ENCODE assay signal across 10 cellular contexts in the genomic region with DNA sequence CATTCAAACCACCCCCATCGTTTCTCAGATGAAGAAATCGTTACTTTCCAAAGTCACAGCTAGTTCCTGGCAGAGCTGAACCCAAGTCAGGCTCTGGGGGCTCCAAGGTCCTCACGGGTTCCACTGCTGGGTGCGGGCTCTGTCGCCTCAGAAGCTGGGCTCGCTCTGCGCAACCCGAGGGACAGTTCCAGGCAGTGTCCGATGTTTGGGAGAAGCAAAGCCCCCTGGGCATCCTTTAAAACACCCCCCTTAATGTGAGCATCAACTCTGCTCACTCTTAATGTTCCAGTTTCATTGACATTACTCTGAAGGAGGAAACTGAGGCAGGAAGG. TPM values are rescaled to one million over a fixed set of nuclear protein-coding genes. Genes with fewer than 3 reads are reported as not detected.
DNase-seq lines count a peak whose midpoint lies in the region; ATAC-seq and TF ChIP-seq lines count a peak whose summit lies in the region.
"Had no signal": no experiment of that assay in that cellular context is flagged by ENCODE, and none has a peak within 500 bp of the region (broad histone marks: within the 10 kb centered on the region; RNA-seq: fewer than 3 reads in every experiment).

No MANE protein-coding gene starts in this region.

- H3K36me3 ChIP-seq in GM23338 (ENCODE audit: insufficient read depth) (no peaks in the 10 kb centered on the region), ascending aorta (no peaks in the 10 kb centered on the region), iPS-18a (ENCODE audit: control insufficient read depth, low read depth, low read length) (no peaks in the 10 kb centered on the region), gastrocnemius medialis (no peaks in the 10 kb centered on the region)

- H3K27me3 Mint-ChIP-seq in GM23338 (ENCODE audit: insufficient read depth, low read depth, poor library complexity): peaks cover 13% of the 10 kb centered on the region

- no peak for TF ChIP-seq POLR2A in gastrocnemius medialis (IDR thresholded peaks at IDR 0.05)

- H3K9me3 ChIP-seq in ascending aorta: no peaks in the 10 kb centered on the region
- no peaks in the 10 kb centered on the region for H3K9me3 ChIP-seq in iPS-18a (ENCODE audit: control insufficient read depth, low read depth, low read length)
- no peaks in the 10 kb centered on the region for H3K9me3 ChIP-seq in gastrocnemius medialis

- H3K36me3 Mint-ChIP-seq in GM23338 (ENCODE audit: low read depth): no peaks in the 10 kb centered on the region

- H4K20me1 ChIP-seq in GM23338 (replicated peaks; ENCODE audit: insufficient read depth): no peaks in the 10 kb centered on the region

- H3K27ac Mint-ChIP-seq in GM23338: no peak overlapping the region

- in situ Hi-C loops in gastrocnemius medialis (cut with MboI; ENCODE audit: low sequenced_read_pairs in 4 of 4): loop anchor here in 1 of 4 donors (10.0 kb wide), 1 partner anchor 118 kb away; no protein-coding TSS in a partner anchor

- no peak for TF ChIP-seq CTCF in GM23338 (conservative IDR thresholded peaks at IDR 0.05; ENCODE audit: low read depth in 2 of 2)
- TF ChIP-seq CTCF in ascending aorta (IDR thresholded peaks at IDR 0.05): no peak
- TF ChIP-seq CTCF in gastrocnemius medialis (IDR thresholded peaks at IDR 0.05 in 4 of 5, conservative IDR thresholded peaks at IDR 0.05 in 1 of 5): no peak

- no peaks in the 10 kb centered on the region for H3K79me2 ChIP-seq in GM23338 (replicated peaks; ENCODE audit: insufficient read depth)

- H3K9ac ChIP-seq in iPS-18a (ENCODE audit: low read length): peak overlapping the region; percentile 57

- H3K4me3 Mint-ChIP-seq in GM23338: peak overlapping the region; percentile 93

- peaks cover 14% of the 10 kb centered on the region for H3K27me3 ChIP-seq in GM23338 (ENCODE audit: insufficient read depth)
- no peaks in the 10 kb centered on the region for H3K27me3 ChIP-seq in ascending aorta
- peaks cover 17% of the 10 kb centered on the region for H3K27me3 ChIP-seq in iPS-18a (ENCODE audit: control insufficient read depth, insufficient read depth, low read length)
- H3K27me3 ChIP-seq in gastrocnemius medialis: no peaks in the 10 kb centered on the region

- ATAC-seq in GM23338: peak; percentile 58
- no peak for ATAC-seq in gastrocnemius medialis
- no peak for ATAC-seq in GM21447 (IDR thresholded peaks at IDR 0.05; ENCODE audit: unreplicated experiment)

- H3K4me1 ChIP-seq in GM23338 (ENCODE audit: insufficient read depth): 0 out of 2 replicates have a peak, but pooled peaks cover 7% of the 10 kb centered on the region
- peaks cover 0 to 3% of the 10 kb centered on the region in 2 donors for H3K4me1 ChIP-seq in ascending aorta
- H3K4me1 ChIP-seq in iPS-18a (ENCODE audit: control insufficient read depth, low read depth, low read length): peaks cover 6% of the 10 kb centered on the region
- H3K4me1 ChIP-seq in gastrocnemius medialis: peaks cover 0 to 5% of the 10 kb centered on the region in 2 donors

- DNase-seq in GM23338 (ENCODE audit: low spot score) (no peak), ascending aorta (ENCODE audit: low spot score in 2 of 2) (no peak), gastrocnemius medialis (no peak), Kasumi-1 (lab: John Stamatoyannopoulos, UW) (no peak)
- DNase-seq in activated naive CD4-positive, alpha-beta T cell (lab: John Stamatoyannopoulos, UW): no peak
- DNase-seq in stimulated activated naive CD4-positive, alpha-beta T cell treated with Interleukin-2 at 50 U/mL for 16 hours (lab: John Stamatoyannopoulos, UW): no peak
- DNase-seq: NCI-H2107 had no signal

- no peaks in the 10 kb centered on the region for H3K9me2 ChIP-seq in GM23338 (ENCODE audit: insufficient read depth)

- peak overlapping the region; percentile 75 for H2AFZ ChIP-seq in GM23338

- H3K4me3 ChIP-seq in GM23338 (peak overlapping the region; percentile 66), ascending aorta (peak overlapping the region; percentile 66 to 74), iPS-18a (ENCODE audit: low read length) (peak overlapping the region; percentile 83), gastrocnemius medialis (peak overlapping the region; percentile 55 to 68 (median 59))

- intact Hi-C loops in ascending aorta (cut with DNase I) (loop anchor here (10.0 kb wide), 1 partner anchor 228 kb away; a partner anchor contains a TSS), gastrocnemius medialis (cut with DNase I; ENCODE audit: low total_unique reads) (no loop called here)

- 0 out of 2 replicates have a peak, but pooled peaks cover 7% of the 10 kb centered on the region for H3F3A ChIP-seq in GM23338 (replicated peaks; ENCODE audit: low read depth)

- H3K9me3 Mint-ChIP-seq in GM23338: no peaks in the 10 kb centered on the region

- peak overlapping the region; percentile 88 for H3K4me2 ChIP-seq in GM23338

- H3K27ac ChIP-seq in GM23338 (ENCODE audit: low read depth): no peak overlapping the region
- peak overlapping the region; percentile 51 to 85 for H3K27ac ChIP-seq in ascending aorta
- no peak overlapping the region for H3K27ac ChIP-seq in iPS-18a (ENCODE audit: low read length)
- peak overlapping the region; percentile 63 to 78 (median 69) for H3K27ac ChIP-seq in gastrocnemius medialis

- H3K4me1 Mint-ChIP-seq in GM23338: peaks cover 8% of the 10 kb centered on the region; the same call in 2 of the 3 replicates

TF ChIP-seq in GM23338, 12 proteins besides CTCF, POLR2A, EP300 and RAD21 (continues in another document):
- no peak for TF ChIP-seq STAT1 (IDR thresholded peaks at IDR 0.05; ENCODE audit: unreplicated experiment)
- no peak for TF ChIP-seq CREB1 (CRISPR knock-in tag; IDR thresholded peaks at IDR 0.05; ENCODE audit: low read depth)
- TF ChIP-seq, protein P1, sequence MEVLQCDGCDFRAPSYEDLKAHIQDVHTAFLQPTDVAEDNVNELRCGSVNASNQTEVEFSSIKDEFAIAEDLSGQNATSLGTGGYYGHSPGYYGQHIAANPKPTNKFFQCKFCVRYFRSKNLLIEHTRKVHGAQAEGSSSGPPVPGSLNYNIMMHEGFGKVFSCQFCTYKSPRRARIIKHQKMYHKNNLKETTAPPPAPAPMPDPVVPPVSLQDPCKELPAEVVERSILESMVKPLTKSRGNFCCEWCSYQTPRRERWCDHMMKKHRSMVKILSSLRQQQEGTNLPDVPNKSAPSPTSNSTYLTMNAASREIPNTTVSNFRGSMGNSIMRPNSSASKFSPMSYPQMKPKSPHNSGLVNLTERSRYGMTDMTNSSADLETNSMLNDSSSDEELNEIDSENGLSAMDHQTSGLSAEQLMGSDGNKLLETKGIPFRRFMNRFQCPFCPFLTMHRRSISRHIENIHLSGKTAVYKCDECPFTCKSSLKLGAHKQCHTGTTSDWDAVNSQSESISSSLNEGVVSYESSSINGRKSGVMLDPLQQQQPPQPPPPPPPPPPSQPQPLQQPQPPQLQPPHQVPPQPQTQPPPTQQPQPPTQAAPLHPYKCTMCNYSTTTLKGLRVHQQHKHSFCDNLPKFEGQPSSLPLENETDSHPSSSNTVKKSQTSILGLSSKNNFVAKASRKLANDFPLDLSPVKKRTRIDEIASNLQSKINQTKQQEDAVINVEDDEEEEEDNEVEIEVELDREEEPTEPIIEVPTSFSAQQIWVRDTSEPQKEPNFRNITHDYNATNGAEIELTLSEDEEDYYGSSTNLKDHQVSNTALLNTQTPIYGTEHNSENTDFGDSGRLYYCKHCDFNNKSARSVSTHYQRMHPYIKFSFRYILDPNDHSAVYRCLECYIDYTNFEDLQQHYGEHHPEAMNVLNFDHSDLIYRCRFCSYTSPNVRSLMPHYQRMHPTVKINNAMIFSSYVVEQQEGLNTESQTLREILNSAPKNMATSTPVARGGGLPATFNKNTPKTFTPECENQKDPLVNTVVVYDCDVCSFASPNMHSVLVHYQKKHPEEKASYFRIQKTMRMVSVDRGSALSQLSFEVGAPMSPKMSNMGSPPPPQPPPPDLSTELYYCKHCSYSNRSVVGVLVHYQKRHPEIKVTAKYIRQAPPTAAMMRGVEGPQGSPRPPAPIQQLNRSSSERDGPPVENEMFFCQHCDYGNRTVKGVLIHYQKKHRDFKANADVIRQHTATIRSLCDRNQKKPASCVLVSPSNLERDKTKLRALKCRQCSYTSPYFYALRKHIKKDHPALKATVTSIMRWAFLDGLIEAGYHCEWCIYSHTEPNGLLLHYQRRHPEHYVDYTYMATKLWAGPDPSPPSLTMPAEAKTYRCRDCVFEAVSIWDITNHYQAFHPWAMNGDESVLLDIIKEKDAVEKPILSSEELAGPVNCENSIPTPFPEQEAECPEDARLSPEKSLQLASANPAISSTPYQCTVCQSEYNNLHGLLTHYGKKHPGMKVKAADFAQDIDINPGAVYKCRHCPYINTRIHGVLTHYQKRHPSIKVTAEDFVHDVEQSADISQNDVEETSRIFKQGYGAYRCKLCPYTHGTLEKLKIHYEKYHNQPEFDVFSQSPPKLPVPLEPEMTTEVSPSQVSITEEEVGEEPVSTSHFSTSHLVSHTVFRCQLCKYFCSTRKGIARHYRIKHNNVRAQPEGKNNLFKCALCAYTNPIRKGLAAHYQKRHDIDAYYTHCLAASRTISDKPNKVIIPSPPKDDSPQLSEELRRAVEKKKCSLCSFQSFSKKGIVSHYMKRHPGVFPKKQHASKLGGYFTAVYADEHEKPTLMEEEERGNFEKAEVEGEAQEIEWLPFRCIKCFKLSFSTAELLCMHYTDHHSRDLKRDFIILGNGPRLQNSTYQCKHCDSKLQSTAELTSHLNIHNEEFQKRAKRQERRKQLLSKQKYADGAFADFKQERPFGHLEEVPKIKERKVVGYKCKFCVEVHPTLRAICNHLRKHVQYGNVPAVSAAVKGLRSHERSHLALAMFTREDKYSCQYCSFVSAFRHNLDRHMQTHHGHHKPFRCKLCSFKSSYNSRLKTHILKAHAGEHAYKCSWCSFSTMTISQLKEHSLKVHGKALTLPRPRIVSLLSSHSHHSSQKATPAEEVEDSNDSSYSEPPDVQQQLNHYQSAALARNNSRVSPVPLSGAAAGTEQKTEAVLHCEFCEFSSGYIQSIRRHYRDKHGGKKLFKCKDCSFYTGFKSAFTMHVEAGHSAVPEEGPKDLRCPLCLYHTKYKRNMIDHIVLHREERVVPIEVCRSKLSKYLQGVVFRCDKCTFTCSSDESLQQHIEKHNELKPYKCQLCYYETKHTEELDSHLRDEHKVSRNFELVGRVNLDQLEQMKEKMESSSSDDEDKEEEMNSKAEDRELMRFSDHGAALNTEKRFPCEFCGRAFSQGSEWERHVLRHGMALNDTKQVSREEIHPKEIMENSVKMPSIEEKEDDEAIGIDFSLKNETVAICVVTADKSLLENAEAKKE (CRISPR knock-in tag; IDR thresholded peaks at IDR 0.05): no peak
- no peak for TF ChIP-seq POLR2AphosphoS5 (IDR thresholded peaks at IDR 0.05; ENCODE audit: low read depth)
- TF ChIP-seq EZH2phosphoT487 (IDR thresholded peaks at IDR 0.05; ENCODE audit: unreplicated experiment): no peak
- no peak for TF ChIP-seq ZNF331 (CRISPR knock-in tag; IDR thresholded peaks at IDR 0.05; ENCODE audit: low read depth)

RNA-seq across cellular contexts. Expression of a gene that starts 0.8 kb away (rescaled TPM):
- total RNA-seq in GM23338 (2014; rRNA removed; shearing (Covaris generic)): 3.1 and 5.0 TPM in 2 replicates
- 1.0 and 1.4 TPM in 2 replicates for polyA plus RNA-seq in GM23338 (2016; fragmentation: Nextera tagmentation; extraction: Ambion mirVana)
- 59.2 TPM for total RNA-seq in ascending aorta
- total RNA-seq in gastrocnemius medialis: 10 to 100 TPM; 22.1 to 41.8 (median 34.0) TPM
- total RNA-seq: G401 had no signal

Comparison
In these comparisons a context has a peak if more than half of its experiments do, and no peak if none do; other contexts are left out.
1. H3K27ac ChIP-seq: peak in ascending aorta (2 of 2) and gastrocnemius medialis (4 of 4); none in GM23338 (single experiment) and iPS-18a (single experiment).
2. Peak in every context shown above with its lines, with median percentiles within 50 percentile points of each other: H3K4me3 ChIP-seq.